ENCODE assay signal across 8 cellular contexts in genomic region chr14:71555654-71556559, GRCh38.
DNase-seq lines count a peak whose midpoint lies in the region; ATAC-seq and TF ChIP-seq lines count a peak whose summit lies in the region.

No MANE protein-coding gene starts in this region.

- peak overlapping the region; percentile 53 to 89 (median 76) for H3K4me3 Mint-ChIP-seq in CD8-positive, alpha-beta memory T cell

- POLR2A ChIA-PET in CD8-positive, alpha-beta memory T cell (lab: Charles Lee), result interaction anchor here (2.3 kb wide), 1 partner anchor 234 kb away, joined by 10 read pairs; no protein-coding TSS in a partner anchor

- CTCF ChIA-PET in CD8-positive, alpha-beta memory T cell (lab: Charles Lee), result interaction anchor here (1.1 kb wide), 1 partner anchor 11 kb away, joined by 3 read pairs; no protein-coding TSS in a partner anchor

- peaks cover 0 to 1% (median 0%) of the 10 kb centered on the region in 3 donors for H3K36me3 Mint-ChIP-seq in CD8-positive, alpha-beta memory T cell

- ATAC-seq in GM21360 (IDR thresholded peaks at IDR 0.05; ENCODE audit: unreplicated experiment) (peak; percentile 85), HG03571 (IDR thresholded peaks at IDR 0.05; ENCODE audit: unreplicated experiment) (peak; percentile 77), foreskin keratinocyte (peak; percentile 35)

- H3K27ac ChIP-seq in CD8-positive, alpha-beta memory T cell (ENCODE audit: low read depth, low read length), result peak overlapping the region; percentile 59
- no peak overlapping the region for H3K27ac ChIP-seq in foreskin keratinocyte

- H3K27me3 Mint-ChIP-seq in CD8-positive, alpha-beta memory T cell, result no peaks in the 10 kb centered on the region

- H3K4me3 ChIP-seq in CD8-positive, alpha-beta memory T cell (ENCODE audit: low read length), result peak overlapping the region; percentile 26

- no peaks in the 10 kb centered on the region for H3K9me3 ChIP-seq in CD8-positive, alpha-beta memory T cell (ENCODE audit: low read length)

- no peaks in the 10 kb centered on the region for H3K9me3 Mint-ChIP-seq in CD8-positive, alpha-beta memory T cell

- H3K27ac Mint-ChIP-seq in CD8-positive, alpha-beta memory T cell, result peak overlapping the region; percentile 91 to 99 (median 94)

- no peaks in the 10 kb centered on the region for H3K36me3 ChIP-seq in CD8-positive, alpha-beta memory T cell (ENCODE audit: insufficient read depth, low read length)

- peak; percentile 29 to 67 (median 57) for DNase-seq in CD8-positive, alpha-beta memory T cell
- peak; percentile 62 to 76 for DNase-seq in activated CD4-positive, alpha-beta T cell treated with anti-CD3 and anti-CD28 coated beads, Interleukin-2, amount 50 U/mL, for 48 hours
- DNase-seq in foreskin keratinocyte (peak; percentile 9 to 15), superior temporal gyrus (ENCODE audit: extremely low spot score) (no peak), AG08396 (ENCODE audit: low spot score) (no peak)
- DNase-seq in stimulated activated CD8-positive, alpha-beta memory T cell treated with anti-CD3 and anti-CD28 coated beads, Interleukin-4, amount 100 ng/mL, for 24 hours (ENCODE audit: low read depth), result peak; percentile 38

- no peaks in the 10 kb centered on the region for H3K27me3 ChIP-seq in CD8-positive, alpha-beta memory T cell (ENCODE audit: insufficient read depth, low read length, poor library complexity, severe bottlenecking)
- H3K27me3 ChIP-seq in foreskin keratinocyte, result no peaks in the 10 kb centered on the region

- peaks cover 63 to 83% (median 68%) of the 10 kb centered on the region in 3 donors for H3K4me1 Mint-ChIP-seq in CD8-positive, alpha-beta memory T cell

- no peak for TF ChIP-seq CTCF in foreskin keratinocyte (conservative IDR thresholded peaks at IDR 0.05)

- peaks cover 48% of the 10 kb centered on the region for H3K4me1 ChIP-seq in CD8-positive, alpha-beta memory T cell (ENCODE audit: insufficient read depth, low read length)
- no peaks in the 10 kb centered on the region for H3K4me1 ChIP-seq in foreskin keratinocyte

Comparison
In these comparisons a context has a peak if more than half of its experiments do, and no peak if none do; other contexts are left out.
1. DNase-seq: peak in CD8-positive, alpha-beta memory T cell (5 of 5), activated CD4-positive, alpha-beta T cell treated with anti-CD3 and anti-CD28 coated beads, Interleukin-2, amount 50 U/mL, for 48 hours (2 of 2), foreskin keratinocyte (2 of 2) and stimulated activated CD8-positive, alpha-beta memory T cell treated with anti-CD3 and anti-CD28 coated beads, Interleukin-4, amount 100 ng/mL, for 24 hours (single experiment); none in superior temporal gyrus (single experiment) and AG08396 (single experiment).
2. ATAC-seq: peak in every context shown above with its lines; median percentile 85 in GM21360; 77 in HG03571; 35 in foreskin keratinocyte.